ENCODE assay signal across 8 cellular contexts in genomic region chr2:159921752-159922404, GRCh38. TPM values are rescaled to one million over a fixed set of nuclear protein-coding genes. Genes with fewer than 3 reads are reported as not detected.
DNase-seq lines count a peak whose midpoint lies in the region; TF ChIP-seq lines count a peak whose summit lies in the region.

No MANE protein-coding gene starts in this region.

- H3K23ac ChIP-seq in H9 (ENCODE audit: insufficient read length, low read depth, low read length) = no peak overlapping the region
- no peak overlapping the region for H3K23ac ChIP-seq in mesenchymal stem cell (ENCODE audit: low read length in 2 of 2)

- TF ChIP-seq CTCF in GM12874 (IDR thresholded peaks at IDR 0.05; ENCODE audit: insufficient read depth, low read depth, low read length) (peak; percentile 97), H9 (conservative IDR thresholded peaks at IDR 0.05) (peak; percentile 95), dorsolateral prefrontal cortex (IDR thresholded peaks at IDR 0.05 in 54 of 56, conservative IDR thresholded peaks at IDR 0.05 in 2 of 56; ENCODE audit: low read depth in 1 of 56, partially characterized antibody in 56 of 56) (peak in 53 of 56 donors; percentile 25 to 70 (median 55))

- H3K4me1 Mint-ChIP-seq in H9 = peaks cover 15 to 17% of the 10 kb centered on the region in 2 experiments

- H3K36me3 Mint-ChIP-seq in H9 (ENCODE audit: insufficient read depth in 1 of 3, low read depth in 3 of 3) = no peaks in the 10 kb centered on the region

- peaks cover 26% of the 10 kb centered on the region for H3K27me3 Mint-ChIP-seq in H9 (ENCODE audit: low read depth)

- no peak overlapping the region for H2BK15ac ChIP-seq in H9 (ENCODE audit: low read depth, low read length)
- H2BK15ac ChIP-seq in mesenchymal stem cell (ENCODE audit: low read depth, poor library complexity, severe bottlenecking) = no peak overlapping the region

- H2BK12ac ChIP-seq in H9 (ENCODE audit: insufficient read length, low read depth, low read length) (no peak overlapping the region), mesenchymal stem cell (ENCODE audit: low read length in 2 of 2) (no peak overlapping the region)

- no peak overlapping the region for H2BK120ac ChIP-seq in H9 (ENCODE audit: low read depth, low read length, poor library complexity, severe bottlenecking)
- no peak overlapping the region for H2BK120ac ChIP-seq in mesenchymal stem cell (ENCODE audit: low read depth, low read length)

- H4K8ac ChIP-seq in H9 (replicated peaks; ENCODE audit: insufficient read length, low read depth, low read length) (no peak overlapping the region), mesenchymal stem cell (ENCODE audit: low read length) (no peak overlapping the region)

- H4K20me1 ChIP-seq in H9 (ENCODE audit: control insufficient read depth, insufficient read depth, insufficient read length) = no peaks in the 10 kb centered on the region

- no peaks in the 10 kb centered on the region for H3K9me3 Mint-ChIP-seq in H9

- DNase-seq in H9 (peak; percentile 95), LoVo (ENCODE audit: low spot score) (peak; percentile 42), dorsolateral prefrontal cortex (peak in 8 of 10 donors; percentile 34 to 68 (median 55)), mesenchymal stem cell (peak; percentile 46), NCI-H1436 treated with DMSO at 0.1 percent for 48 hours (lab: John Stamatoyannopoulos, UW) (no peak)
- peak; percentile 92 for DNase-seq in activated CD4-positive, alpha-beta T cell treated with anti-CD3 and anti-CD28 coated beads for 48 hours
- peak; percentile 32 to 62 for DNase-seq in stimulated activated CD8-positive, alpha-beta memory T cell treated with anti-CD3 and anti-CD28 coated beads, Interleukin-7, amount 100 ng/mL, for 1 hour (ENCODE audit: low read depth in 2 of 2)

- no peak overlapping the region for H3K4ac ChIP-seq in H9 (ENCODE audit: low read depth, low read length)
- no peak overlapping the region for H3K4ac ChIP-seq in mesenchymal stem cell (ENCODE audit: low read depth in 1 of 2, low read length in 2 of 2)

- intact Hi-C loops in dorsolateral prefrontal cortex (cut with DNase I) = no loop called here

- WGBS in H9 (ENCODE audit: extremely low coverage, insufficient read length, low lambda C conversion rate) = no CpG with 5 or more reads among the region's 17 CpGs
- WGBS in mesenchymal stem cell = 26% methylated on average over 16 of the region's 17 CpGs

- H3K4me1 ChIP-seq in H9 (ENCODE audit: insufficient read depth, low read length) (no peaks in the 10 kb centered on the region), mesenchymal stem cell (ENCODE audit: control insufficient read depth, insufficient read depth, low read depth, low read length) (peaks cover 3% of the 10 kb centered on the region)

- no peak overlapping the region for H4K5ac ChIP-seq in H9 (ENCODE audit: insufficient read length, low read depth, low read length)

- H2AK5ac ChIP-seq in H9 (ENCODE audit: insufficient read length, low read length) (no peak overlapping the region), mesenchymal stem cell (ENCODE audit: low read length, severe bottlenecking) (no peak overlapping the region)

- H3K23me2 ChIP-seq in H9 (ENCODE audit: insufficient read length, low read depth, low read length, poor library complexity, severe bottlenecking) = peaks cover 4% of the 10 kb centered on the region

- H3K4me2 ChIP-seq in H9 (ENCODE audit: insufficient read depth, insufficient read length, low read length) (no peak overlapping the region), mesenchymal stem cell (ENCODE audit: low read length, poor library complexity, severe bottlenecking) (peak overlapping the region; percentile 20)

- 0 out of 2 replicates have a peak, but pooled peaks cover 2% of the 10 kb centered on the region for H3K79me2 ChIP-seq in H9 (ENCODE audit: insufficient read depth, low read length)

- H3K9ac ChIP-seq in H9 (ENCODE audit: extremely low read depth, insufficient read length, low read length) = no peak overlapping the region
- H3K9ac ChIP-seq in mesenchymal stem cell (ENCODE audit: low read length) = peak overlapping the region; percentile 1

- no peak overlapping the region for H3T11ph ChIP-seq in H9 (ENCODE audit: low read length)

- no peak overlapping the region for H3K56ac ChIP-seq in H9 (ENCODE audit: insufficient read length, low read depth, low read length)

- no peak overlapping the region for H2AFZ ChIP-seq in H9 (ENCODE audit: low read length)
- H2AFZ ChIP-seq in mesenchymal stem cell (ENCODE audit: low read depth, low read length) = no peak overlapping the region

- no peak overlapping the region for H3K14ac ChIP-seq in H9 (ENCODE audit: insufficient read depth, low read length)
- H3K14ac ChIP-seq in mesenchymal stem cell (ENCODE audit: low read length in 2 of 2) = no peak overlapping the region

- H3K79me1 ChIP-seq in H9 (ENCODE audit: insufficient read depth, low read depth, low read length, poor library complexity, severe bottlenecking) (no peaks in the 10 kb centered on the region), mesenchymal stem cell (replicated peaks; ENCODE audit: low read length, poor library complexity, severe bottlenecking) (no peaks in the 10 kb centered on the region)

- peak overlapping the region in 1 of 2 experiments; percentile 9; a peak in 1 of 5 replicates for H3K4me3 Mint-ChIP-seq in H9

- H3K27ac Mint-ChIP-seq in H9 = no peak overlapping the region

- H2BK20ac ChIP-seq in H9 (ENCODE audit: low read depth, low read length, poor library complexity, severe bottlenecking) = no peak overlapping the region

- H3K27ac ChIP-seq in H9 (ENCODE audit: insufficient read length, low read depth, low read length) (no peak overlapping the region), dorsolateral prefrontal cortex (no peak overlapping the region), mesenchymal stem cell (ENCODE audit: low read length, poor library complexity, severe bottlenecking) (no peak overlapping the region)

- no peaks in the 10 kb centered on the region for H3K9me3 ChIP-seq in H9 (ENCODE audit: control insufficient read depth, low read depth, low read length)
- H3K9me3 ChIP-seq in mesenchymal stem cell (ENCODE audit: control insufficient read depth, low read length) = no peaks in the 10 kb centered on the region

- H3K18ac ChIP-seq in H9 (ENCODE audit: insufficient read length, low read depth, low read length) = no peak overlapping the region
- no peak overlapping the region for H3K18ac ChIP-seq in mesenchymal stem cell (ENCODE audit: low read depth in 1 of 2, low read length in 2 of 2)

- H3K27me3 ChIP-seq in H9 (ENCODE audit: insufficient read depth, low read length) (no peaks in the 10 kb centered on the region), dorsolateral prefrontal cortex (peaks cover 0 to 7% (median 0%) of the 10 kb centered on the region in 45 donors), mesenchymal stem cell (ENCODE audit: control insufficient read depth in 1 of 2, insufficient read depth in 1 of 2, low read length in 2 of 2) (no peaks in the 10 kb centered on the region)

- H2BK5ac ChIP-seq in H9 (ENCODE audit: insufficient read length, low read length) = no peak overlapping the region
- H2BK5ac ChIP-seq in mesenchymal stem cell (ENCODE audit: low read depth, low read length, poor library complexity, severe bottlenecking) = no peak overlapping the region

- H3K36me3 ChIP-seq in mesenchymal stem cell (ENCODE audit: control insufficient read depth in 1 of 2, insufficient read depth in 2 of 2, low read depth in 1 of 2, low read length in 2 of 2) = no peaks in the 10 kb centered on the region

- H4K91ac ChIP-seq in H9 (ENCODE audit: insufficient read length, low read depth, low read length) (no peak overlapping the region), mesenchymal stem cell (ENCODE audit: low read length) (no peak overlapping the region)

- no peak overlapping the region for H3K4me3 ChIP-seq in dorsolateral prefrontal cortex
- H3K4me3 ChIP-seq in mesenchymal stem cell (ENCODE audit: insufficient read depth in 1 of 2, low read depth in 1 of 2, low read length in 2 of 2) = no peak overlapping the region

RNA-seq across cellular contexts. Expression of gene LY75, which starts 17.3 kb away (rescaled TPM):
- total RNA-seq in H9 (2021) (3.3 and 3.9 TPM in 2 replicates), dorsolateral prefrontal cortex (1 to 10 TPM in 102 of 120 experiments, under 1 TPM in 17, not detected in 1; 0.41 to 4.8 (median 1.8) TPM)
- polyA plus RNA-seq in mesenchymal stem cell (2013, experiment 1 of 2) = 0.03 TPM
- polyA plus RNA-seq in mesenchymal stem cell (2013, experiment 2 of 2) = not detected
